15 cellular contexts compared by ENCODE assay signal in genomic region chr11:77223797-77224196, GRCh38.
DNase-seq lines count a peak whose midpoint lies in the region; ATAC-seq and TF ChIP-seq lines count a peak whose summit lies in the region.
"Had no signal": no experiment of that assay in that cellular context is flagged by ENCODE, and none has a peak within 500 bp of the region (broad histone marks: within the 10 kb centered on the region; RNA-seq: fewer than 3 reads in every experiment).

No MANE protein-coding gene starts in this region.

- no peaks in the 10 kb centered on the region for H3K79me1 ChIP-seq in neuronal stem cell (ENCODE audit: low read depth, low read length)

- TF ChIP-seq CTCF in transverse colon (IDR thresholded peaks at IDR 0.05), result no peak
- TF ChIP-seq CTCF in foreskin keratinocyte (conservative IDR thresholded peaks at IDR 0.05), result no peak

- DNase-seq in NCI-H82 (lab: John Stamatoyannopoulos, UW) (peak; percentile 13), NCI-H82 treated with DMSO at 0.1 percent for 48 hours (lab: John Stamatoyannopoulos, UW; ENCODE audit: unreplicated experiment) (no peak), left colon (peak in 1 of 2 donors; percentile 20), neuronal stem cell (ENCODE audit: low spot score) (no peak), transverse colon (peak; percentile 60), HCEC 1CT (no peak), RPMI8226 (no peak), foreskin keratinocyte (no peak)
- DNase-seq: AML-193; Caco-2; CD4-positive, alpha-beta T cell; H9 had no signal

- H3K27me3 ChIP-seq in neuronal stem cell (ENCODE audit: control insufficient read depth in 3 of 3, insufficient read depth in 3 of 3, low read depth in 1 of 3, low read length in 3 of 3) (peaks cover 0 to 2% (median 0%) of the 10 kb centered on the region in 3 experiments), transverse colon (no peaks in the 10 kb centered on the region), foreskin keratinocyte (no peaks in the 10 kb centered on the region)

- H3K9me3 ChIP-seq in neuronal stem cell (replicated peaks in 1 of 2; ENCODE audit: control insufficient read depth in 2 of 2, insufficient read depth in 1 of 2, low read depth in 1 of 2, low read length in 2 of 2) (no peaks in the 10 kb centered on the region), transverse colon (peaks cover 0 to 3% of the 10 kb centered on the region in 2 donors)
- H3K9me3 ChIP-seq: A549, Caco-2 had no signal

- no peak overlapping the region for H3K9ac ChIP-seq in neuronal stem cell (ENCODE audit: low read depth, low read length, poor library complexity)

- no peak overlapping the region for H4K91ac ChIP-seq in neuronal stem cell (ENCODE audit: low read depth, low read length, poor library complexity)

- TF ChIP-seq EP300 in transverse colon (IDR thresholded peaks at IDR 0.05; ENCODE audit: low read depth), result no peak

- TF ChIP-seq POLR2A in transverse colon (IDR thresholded peaks at IDR 0.05), result no peak

- H3K23ac ChIP-seq in neuronal stem cell (ENCODE audit: low read depth, low read length, poor library complexity), result no peak overlapping the region

- no peak overlapping the region for H3K4me2 ChIP-seq in neuronal stem cell (ENCODE audit: insufficient read depth, low read length, poor library complexity, severe bottlenecking)
- H3K4me2 ChIP-seq: A549 had no signal

- H2BK12ac ChIP-seq in neuronal stem cell (ENCODE audit: low read length), result no peak overlapping the region

- H2BK5ac ChIP-seq in neuronal stem cell (ENCODE audit: low read length), result peak overlapping the region; percentile 13

- no peak overlapping the region for H3K18ac ChIP-seq in neuronal stem cell (ENCODE audit: low read length)

- ATAC-seq in left colon (peak; percentile 81), foreskin keratinocyte (no peak)
- ATAC-seq: A549 had no signal

- in situ Hi-C loops in transverse colon (cut with MboI; ENCODE audit: low pct_ligation_motif_present in 1 of 4, low pct_unique_long_range_greater_than_20kb in 1 of 4, low sequenced_read_pairs in 3 of 4), result no loop called here

- intact Hi-C loops in left colon (cut with DNase I, micrococcal nuclease) (no loop called here), transverse colon (cut with DNase I; ENCODE audit: low total_unique reads) (no loop called here)

- no peak overlapping the region for H2AK5ac ChIP-seq in neuronal stem cell (ENCODE audit: low read depth, low read length)

- H2BK120ac ChIP-seq in neuronal stem cell (ENCODE audit: low read depth, low read length), result no peak overlapping the region

- H3K36me3 ChIP-seq in neuronal stem cell (replicated peaks in 1 of 2; ENCODE audit: control insufficient read depth in 2 of 2, insufficient read depth in 2 of 2, low read length in 2 of 2) (no peaks in the 10 kb centered on the region), transverse colon (no peaks in the 10 kb centered on the region)

- H4K8ac ChIP-seq in neuronal stem cell (ENCODE audit: low read depth, low read length), result no peak overlapping the region

- H3K4me3 ChIP-seq in neuronal stem cell (ENCODE audit: low read length in 2 of 2) (no peak overlapping the region), transverse colon (no peak overlapping the region)
- H3K4me3 ChIP-seq: A549 had no signal

- H3K27ac ChIP-seq in neuronal stem cell (replicated peaks; ENCODE audit: low read length) (no peak overlapping the region), transverse colon (no peak overlapping the region), foreskin keratinocyte (no peak overlapping the region)
- H3K27ac ChIP-seq: 22Rv1, A549, C4-2B had no signal

- H2AFZ ChIP-seq in neuronal stem cell (ENCODE audit: low read length), result peak overlapping the region; percentile 72

- no CpG with 5 or more reads among the region's 9 CpGs for WGBS in neuronal stem cell (ENCODE audit: extremely low coverage in 2 of 2, insufficient read length in 2 of 2, insufficient replicate concordance in 1 of 2), 2 donors
- WGBS in transverse colon (ENCODE audit: low coverage in 1 of 2), 2 donors, result 41% methylated on average over 9 of the region's 9 CpGs; no CpG with 5 or more reads in 1 of the 2 donors

- H3K4me1 ChIP-seq in neuronal stem cell (ENCODE audit: control insufficient read depth in 2 of 2, insufficient read depth in 1 of 2, low read depth in 1 of 2, low read length in 2 of 2), result no peaks in the 10 kb centered on the region
- no peaks in the 10 kb centered on the region for H3K4me1 ChIP-seq in transverse colon
- no peaks in the 10 kb centered on the region for H3K4me1 ChIP-seq in foreskin keratinocyte
- H3K4me1 ChIP-seq: A549, Caco-2 had no signal

- H2BK15ac ChIP-seq in neuronal stem cell (ENCODE audit: low read length), result no peak overlapping the region

- no peak overlapping the region for H3K4ac ChIP-seq in neuronal stem cell (ENCODE audit: low read length)

- no peak overlapping the region for H3K14ac ChIP-seq in neuronal stem cell (ENCODE audit: low read length)

Comparison
In these comparisons a context has a peak if more than half of its experiments do, and no peak if none do; other contexts are left out.
1. DNase-seq: peak in NCI-H82 (single experiment) and transverse colon (single experiment); none in NCI-H82 treated with DMSO at 0.1 percent for 48 hours (single experiment), neuronal stem cell (single experiment), HCEC 1CT (single experiment), RPMI8226 (single experiment) and foreskin keratinocyte (0 of 2).